Comparison of ENCODE assay signal across 31 cellular contexts in the genomic region with DNA sequence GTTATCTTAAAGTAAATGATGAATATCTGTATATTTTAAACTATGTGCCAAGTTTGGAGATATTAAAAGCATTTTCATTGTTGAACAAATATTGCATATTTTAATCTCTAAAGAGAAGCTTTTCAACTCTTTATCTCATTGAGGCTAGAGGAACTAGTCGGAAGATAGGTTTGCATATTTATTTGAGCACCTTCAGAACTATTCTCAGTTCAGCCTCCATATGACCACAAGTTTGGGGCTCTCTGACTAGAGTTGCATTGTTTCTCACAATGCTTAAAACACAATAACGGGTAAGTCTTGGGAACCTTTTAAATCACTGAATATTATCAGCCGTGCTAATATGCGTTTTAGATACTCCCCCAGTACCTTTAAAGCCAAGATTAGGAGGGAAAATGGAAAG. TPM values are rescaled to one million over a fixed set of nuclear protein-coding genes. Genes with fewer than 3 reads are reported as not detected.
"Had no signal": no experiment of that assay in that cellular context is flagged by ENCODE, and none has a peak within 500 bp of the region (broad histone marks: within the 10 kb centered on the region; RNA-seq: fewer than 3 reads in every experiment).

No MANE protein-coding gene starts in this region.

- H3K27ac Mint-ChIP-seq: stimulated activated effector memory CD8-positive, alpha-beta T cell treated with anti-CD3 and anti-CD28 coated beads, Interleukin-12 subunit alpha, Interleukin-12 subunit beta, amount 100 ng/mL, for 72 hours; stimulated activated memory B cell treated with anti-CD40 and anti-IgM and Interleukin-4, amounts not matched to agents 10 μg/mL and 1 μg/mL and 100 μg/mL, for 72 hours; stimulated activated naive B cell treated with anti-CD40 and anti-IgM and Interleukin-4, amounts not matched to agents 10 μg/mL and 1 μg/mL and 100 μg/mL, for 72 hours; stimulated activated naive CD8-positive, alpha-beta T cell treated with anti-CD3 and anti-CD28 coated beads, Interleukin-15, amount 100 ng/mL, for 72 hours; stimulated activated naive CD8-positive, alpha-beta T cell treated with anti-CD3 and anti-CD28 coated beads, Interleukin-15, Interleukin-2, amounts not matched to agents 100 ng/mL and 50 ng/mL, for 24 hours; type B pancreatic cell had no signal

- H3K36me3 ChIP-seq: stomach, suprapubic skin, thoracic aorta, thyroid gland, tibial artery, tibial nerve, transverse colon, upper lobe of left lung, upper lobe of right lung, uterus, vagina had no signal

- DNase-seq: stimulated activated CD4-positive, alpha-beta T cell treated with anti-CD3 and anti-CD28 coated beads, Interleukin-2, amount 100 ng/mL, for 48 hours; stimulated activated CD4-positive, alpha-beta T cell treated with anti-CD3 and anti-CD28 coated beads, Interleukin-4, amount 100 ng/mL, for 1 hour; stimulated activated CD4-positive, alpha-beta T cell treated with anti-CD3 and anti-CD28 coated beads, Interleukin-4, amount 100 ng/mL, for 24 hours; stimulated activated CD4-positive, alpha-beta T cell treated with anti-CD3 and anti-CD28 coated beads, Interleukin-4, amount 100 ng/mL, for 4 hours; stimulated activated CD8-positive, alpha-beta memory T cell treated with anti-CD3 and anti-CD28 coated beads, Interleukin-4, amount 100 ng/mL, for 48 hours; stimulated activated naive B cell treated with anti-CD40 and anti-IgM and Interleukin-4, amounts not matched to agents 10 μg/mL and 1 μg/mL and 100 μg/mL, for 72 hours; stimulated activated naive CD4-positive, alpha-beta T cell; stimulated activated naive CD4-positive, alpha-beta T cell treated with Interleukin-2 at 50 U/mL for 16 hours; stimulated activated naive CD8-positive, alpha-beta T cell treated with anti-CD3 and anti-CD28 coated beads, Interleukin-15, amount 100 ng/mL, for 72 hours; stimulated activated naive CD8-positive, alpha-beta T cell treated with anti-CD3 and anti-CD28 coated beads, Interleukin-15, Interleukin-2, amounts not matched to agents 100 U/mL and 50 U/mL, for 24 hours; stomach; substantia nigra; testis; thyroid gland; tibial artery; transverse colon; trophoblast cell; upper lobe of left lung; upper lobe of right lung; uterus had no signal

- H3K27me3 ChIP-seq: stomach, suprapubic skin, testis, thyroid gland, tibial artery, tibial nerve, transverse colon, upper lobe of left lung, upper lobe of right lung, uterus, vagina had no signal

- H3K4me3 Mint-ChIP-seq: stimulated activated effector memory CD8-positive, alpha-beta T cell treated with anti-CD3 and anti-CD28 coated beads, Interleukin-12 subunit alpha, Interleukin-12 subunit beta, amount 100 ng/mL, for 72 hours; stimulated activated memory B cell treated with anti-CD40 and anti-IgM and Interleukin-4, amounts not matched to agents 10 μg/mL and 1 μg/mL and 100 μg/mL, for 72 hours; stimulated activated naive B cell treated with anti-CD40 and anti-IgM and Interleukin-4, amounts not matched to agents 10 μg/mL and 1 μg/mL and 100 μg/mL, for 72 hours; stimulated activated naive CD8-positive, alpha-beta T cell treated with anti-CD3 and anti-CD28 coated beads, Interleukin-15, amount 100 ng/mL, for 72 hours; stimulated activated naive CD8-positive, alpha-beta T cell treated with anti-CD3 and anti-CD28 coated beads, Interleukin-15, Interleukin-2, amounts not matched to agents 100 ng/mL and 50 ng/mL, for 24 hours; type B pancreatic cell had no signal

- H3K27ac ChIP-seq: stomach, suprapubic skin, testis, thoracic aorta, thyroid gland, tibial artery, tibial nerve, transverse colon, upper lobe of left lung, upper lobe of right lung, uterus, vagina had no signal

- H3K9me3 Mint-ChIP-seq: stimulated activated effector memory CD8-positive, alpha-beta T cell treated with anti-CD3 and anti-CD28 coated beads, Interleukin-12 subunit alpha, Interleukin-12 subunit beta, amount 100 ng/mL, for 72 hours; stimulated activated memory B cell treated with anti-CD40 and anti-IgM and Interleukin-4, amounts not matched to agents 10 μg/mL and 1 μg/mL and 100 μg/mL, for 72 hours; stimulated activated naive B cell treated with anti-CD40 and anti-IgM and Interleukin-4, amounts not matched to agents 10 μg/mL and 1 μg/mL and 100 μg/mL, for 72 hours; stimulated activated naive CD8-positive, alpha-beta T cell treated with anti-CD3 and anti-CD28 coated beads, Interleukin-15, amount 100 ng/mL, for 72 hours; stimulated activated naive CD8-positive, alpha-beta T cell treated with anti-CD3 and anti-CD28 coated beads, Interleukin-15, Interleukin-2, amounts not matched to agents 100 ng/mL and 50 ng/mL, for 24 hours; type B pancreatic cell had no signal

- H3K9me3 ChIP-seq: stomach, suprapubic skin, testis, thoracic aorta, thyroid gland, tibial artery, tibial nerve, transverse colon, upper lobe of left lung, upper lobe of right lung, uterus, vagina had no signal

- H3K4me1 ChIP-seq: suprapubic skin, tibial artery, upper lobe of left lung, upper lobe of right lung, uterus, vagina had no signal

- H3K27me3 Mint-ChIP-seq: type B pancreatic cell had no signal

- H3K4me3 ChIP-seq: stomach, suprapubic skin, testis, thoracic aorta, thyroid gland, tibial artery, tibial nerve, transverse colon, upper lobe of left lung, upper lobe of right lung, uterus, vagina had no signal

- ATAC-seq: stimulated activated effector memory CD8-positive, alpha-beta T cell treated with anti-CD3 and anti-CD28 coated beads, Interleukin-12 subunit alpha, Interleukin-12 subunit beta, amount 100 ng/mL, for 72 hours; stimulated activated memory B cell treated with anti-CD40 and anti-IgM and Interleukin-4, amounts not matched to agents 10 μg/mL and 1 μg/mL and 100 μg/mL, for 72 hours; stimulated activated naive B cell treated with anti-CD40 and anti-IgM and Interleukin-4, amounts not matched to agents 10 μg/mL and 1 μg/mL and 100 μg/mL, for 72 hours; stimulated activated naive CD8-positive, alpha-beta T cell treated with anti-CD3 and anti-CD28 coated beads, Interleukin-15, amount 100 ng/mL, for 72 hours; stimulated activated naive CD8-positive, alpha-beta T cell treated with anti-CD3 and anti-CD28 coated beads, Interleukin-15, Interleukin-2, amounts not matched to agents 100 U/mL and 50 U/mL, for 24 hours; upper lobe of right lung had no signal

- FAIRE-seq: urothelium cell line had no signal

- H3K36me3 Mint-ChIP-seq: stimulated activated effector memory CD8-positive, alpha-beta T cell treated with anti-CD3 and anti-CD28 coated beads, Interleukin-12 subunit alpha, Interleukin-12 subunit beta, amount 100 ng/mL, for 72 hours; stimulated activated memory B cell treated with anti-CD40 and anti-IgM and Interleukin-4, amounts not matched to agents 10 μg/mL and 1 μg/mL and 100 μg/mL, for 72 hours; stimulated activated naive B cell treated with anti-CD40 and anti-IgM and Interleukin-4, amounts not matched to agents 10 μg/mL and 1 μg/mL and 100 μg/mL, for 72 hours; type B pancreatic cell had no signal

RNA-seq across cellular contexts. Expression of gene CTXN3, which starts 47.3 kb away (rescaled TPM):
- total RNA-seq: stomach, subcutaneous adipose tissue, suprapubic skin, thoracic aorta, thyroid gland, tibial nerve, transverse colon, upper lobe of left lung, upper lobe of right lung, ureter, uterus, vagina had no signal
- polyA plus RNA-seq: stomach had no signal
